ENCODE assay signal across 22 cellular contexts in the genomic region with DNA sequence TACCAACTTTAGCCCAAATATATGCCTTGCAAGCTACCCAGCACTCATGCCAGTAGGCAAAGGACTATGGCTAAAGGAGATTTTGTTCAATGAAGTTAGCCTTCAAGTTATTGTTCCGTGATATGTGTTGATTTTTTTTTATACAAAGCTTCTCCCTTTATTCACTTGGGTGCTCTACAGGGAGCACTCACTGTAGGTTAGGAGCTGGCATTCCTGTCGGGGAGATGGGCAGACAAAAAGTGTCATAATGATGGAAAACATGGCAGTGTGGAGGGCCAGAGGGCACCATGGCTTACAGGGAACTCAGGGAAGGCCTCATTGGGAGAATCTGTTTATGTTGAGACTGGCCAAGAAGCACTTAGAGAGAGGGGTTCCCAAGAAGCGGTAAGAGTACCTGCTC.
DNase-seq lines count a peak whose midpoint lies in the region; ATAC-seq, FAIRE-seq and TF ChIP-seq lines count a peak whose summit lies in the region.
"Had no signal": no experiment of that assay in that cellular context is flagged by ENCODE, and none has a peak within 500 bp of the region (broad histone marks: within the 10 kb centered on the region; RNA-seq: fewer than 3 reads in every experiment).

No MANE protein-coding gene starts in this region.

- H3K4me2 ChIP-seq in HepG2 (ENCODE audit: low read depth, low read length), result no peak overlapping the region
- H3K4me2 ChIP-seq: A549; BLaER1 treated with 17β-estradiol and CSF1 and Interleukin-3, amounts not matched to agents 10 nM and 100 nM had no signal

- H3K27me3 Mint-ChIP-seq in activated naive CD4-positive, alpha-beta T cell treated with anti-CD3 and anti-CD28 coated beads, Interleukin-2, amount 50 U/mL, for 24 hours, result no peaks in the 10 kb centered on the region
- H3K27me3 Mint-ChIP-seq in nephron (ENCODE audit: low read depth), result no peaks in the 10 kb centered on the region

- intact Hi-C loops in HepG2 (cut with micrococcal nuclease; ENCODE audit: unreplicated experiment) (no loop called here), right lobe of liver (cut with DNase I) (no loop called here)

- no peaks in the 10 kb centered on the region for H3K79me2 ChIP-seq in HepG2 (ENCODE audit: insufficient read depth, low read length)

- TF ChIP-seq POLR2A in HepG2 (IDR thresholded peaks at IDR 0.05; ENCODE audit: insufficient read depth in 1 of 2, low read depth in 2 of 2, low read length in 2 of 2), result no peak
- no peak for TF ChIP-seq POLR2A in right lobe of liver (IDR thresholded peaks at IDR 0.05)

- H3K27ac ChIP-seq in HepG2 (ENCODE audit: extremely low read length, insufficient read depth, low read length) (no peak overlapping the region), right lobe of liver (no peak overlapping the region)
- H3K27ac ChIP-seq: 22Rv1; A549; BLaER1 treated with 17β-estradiol and CSF1 and Interleukin-3, amounts not matched to agents 10 nM and 100 nM; C4-2B had no signal

- H3K4me3 ChIP-seq in HepG2 (replicated peaks in 1 of 3; ENCODE audit: insufficient read depth in 1 of 3, low read depth in 2 of 3, low read length in 3 of 3) (no peak overlapping the region), right lobe of liver (no peak overlapping the region)
- H3K4me3 ChIP-seq: A549; BLaER1 treated with 17β-estradiol and CSF1 and Interleukin-3, amounts not matched to agents 10 nM and 100 nM had no signal

- no peaks in the 10 kb centered on the region for H3K9me3 Mint-ChIP-seq in activated naive CD4-positive, alpha-beta T cell treated with anti-CD3 and anti-CD28 coated beads, Interleukin-2, amount 50 U/mL, for 24 hours
- H3K9me3 Mint-ChIP-seq in nephron, result no peaks in the 10 kb centered on the region
- H3K9me3 Mint-ChIP-seq: CD4-positive, alpha-beta T cell; CD8-positive, alpha-beta T cell had no signal

- TF ChIP-seq RAD21 in HepG2 (CRISPR knock-in tag; IDR thresholded peaks at IDR 0.05), result no peak

- H3K27ac Mint-ChIP-seq in activated naive CD4-positive, alpha-beta T cell treated with anti-CD3 and anti-CD28 coated beads, Interleukin-2, amount 50 U/mL, for 24 hours, result peak overlapping the region; percentile 21
- peak overlapping the region in 2 of 3 experiments; percentile 21 to 23 for H3K27ac Mint-ChIP-seq in nephron
- H3K27ac Mint-ChIP-seq: B cell; CD4-positive, alpha-beta T cell; CD8-positive, alpha-beta T cell had no signal

- TF ChIP-seq EP300 in HepG2 (IDR thresholded peaks at IDR 0.05; ENCODE audit: low read depth in 2 of 2, low read length in 2 of 2) (no peak), HepG2 (CRISPR knock-in tag; IDR thresholded peaks at IDR 0.05; ENCODE audit: borderline replicate concordance) (no peak)

- no peaks in the 10 kb centered on the region for H4K20me1 ChIP-seq in HepG2 (ENCODE audit: insufficient read depth, low read length)
- H4K20me1 ChIP-seq: BLaER1 treated with 17β-estradiol and CSF1 and Interleukin-3, amounts not matched to agents 10 nM and 100 nM had no signal

- H3K36me3 ChIP-seq in HepG2 (replicated peaks in 1 of 2; ENCODE audit: control insufficient read depth in 1 of 2, insufficient read depth in 2 of 2, low read length in 2 of 2) (no peaks in the 10 kb centered on the region), right lobe of liver (no peaks in the 10 kb centered on the region)
- H3K36me3 ChIP-seq: BLaER1 treated with 17β-estradiol and CSF1 and Interleukin-3, amounts not matched to agents 10 nM and 100 nM had no signal

- H3K36me3 Mint-ChIP-seq in activated naive CD4-positive, alpha-beta T cell treated with anti-CD3 and anti-CD28 coated beads, Interleukin-2, amount 50 U/mL, for 24 hours, result peaks cover 12% of the 10 kb centered on the region
- H3K36me3 Mint-ChIP-seq in nephron (ENCODE audit: low read depth), result peaks cover 10% of the 10 kb centered on the region
- H3K36me3 Mint-ChIP-seq: CD8-positive, alpha-beta T cell had no signal

- no peak for DNase-seq in activated naive CD4-positive, alpha-beta T cell (lab: John Stamatoyannopoulos, UW)
- DNase-seq in HepG2 (ENCODE audit: low spot score), result no peak
- no peak for DNase-seq in right lobe of liver
- no peak for DNase-seq in RKO (ENCODE audit: low spot score)
- DNase-seq: AML-193; Caco-2; Calu3; CD4-positive, alpha-beta T cell; CD8-positive, alpha-beta T cell; DMS79 treated with DMSO at 0.1 percent for 48 hours; GF-D8 had no signal

- H3K9ac ChIP-seq in HepG2 (ENCODE audit: insufficient read depth, low read depth, low read length), result no peak overlapping the region
- H3K9ac ChIP-seq: BLaER1 treated with 17β-estradiol and CSF1 and Interleukin-3, amounts not matched to agents 10 nM and 100 nM had no signal

- ATAC-seq in HepG2, result no peak
- ATAC-seq in right lobe of liver, result no peak
- ATAC-seq: A549; CD8-positive, alpha-beta T cell had no signal

- no peak overlapping the region for H2AFZ ChIP-seq in HepG2 (ENCODE audit: low read length)

- peaks cover 7% of the 10 kb centered on the region for H3K4me1 Mint-ChIP-seq in activated naive CD4-positive, alpha-beta T cell treated with anti-CD3 and anti-CD28 coated beads, Interleukin-2, amount 50 U/mL, for 24 hours
- peaks cover 24% of the 10 kb centered on the region for H3K4me1 Mint-ChIP-seq in nephron
- H3K4me1 Mint-ChIP-seq: B cell had no signal

- FAIRE-seq in HepG2 (lab: Jason Lieb, UNC), result no peak
- FAIRE-seq: A549, D721Med, G401.6, GM12891, GM19239 had no signal

- TF ChIP-seq CTCF in HepG2 (CRISPR knock-in tag; IDR thresholded peaks at IDR 0.05) (no peak), right lobe of liver (IDR thresholded peaks at IDR 0.05) (no peak), nephron (IDR thresholded peaks at IDR 0.05; ENCODE audit: unreplicated experiment in 3 of 3) (no peak)

- H3K4me3 Mint-ChIP-seq in activated naive CD4-positive, alpha-beta T cell treated with anti-CD3 and anti-CD28 coated beads, Interleukin-2, amount 50 U/mL, for 24 hours, result no peak overlapping the region
- no peak overlapping the region for H3K4me3 Mint-ChIP-seq in nephron
- H3K4me3 Mint-ChIP-seq: B cell; CD4-positive, alpha-beta T cell; CD8-positive, alpha-beta T cell had no signal

- 22% methylated on average over 3 of the region's 3 CpGs for WGBS in HepG2 (ENCODE audit: low lambda C conversion rate)
- WGBS in right lobe of liver (ENCODE audit: insufficient coverage, low coverage, low lambda C conversion rate, missing lambda C conversion rate), result 78% methylated on average over 3 of the region's 3 CpGs

- CTCF ChIA-PET in HepG2 (lab: Yijun Ruan, JAX; ENCODE audit: low intra/inter-chr PET ratio, low total read pairs), result no interaction called here

- no TSS peak for BruUV-seq in HepG2 (replicated peaks; lab: Mats Ljungman, UMichigan)

- H3K4me1 ChIP-seq in HepG2 (ENCODE audit: insufficient read depth, low read length) (no peaks in the 10 kb centered on the region), right lobe of liver (no peaks in the 10 kb centered on the region)
- H3K4me1 ChIP-seq: A549; BLaER1 treated with 17β-estradiol and CSF1 and Interleukin-3, amounts not matched to agents 10 nM and 100 nM; Caco-2 had no signal

- POLR2A ChIA-PET in HepG2 (lab: Yijun Ruan, JAX), result no interaction called here

- H3K9me3 ChIP-seq in HepG2 (ENCODE audit: low read length) (no peaks in the 10 kb centered on the region), right lobe of liver (no peaks in the 10 kb centered on the region)
- H3K9me3 ChIP-seq: A549; BLaER1 treated with 17β-estradiol and CSF1 and Interleukin-3, amounts not matched to agents 10 nM and 100 nM; Caco-2 had no signal

- in situ Hi-C loops in HepG2 (cut with HindIII; ENCODE audit: extremely low pct_ligation_motif_present, low pct_unique_long_range_greater_than_20kb), result no loop called here

- H3K27me3 ChIP-seq in HepG2 (ENCODE audit: control insufficient read depth in 1 of 2, insufficient read depth in 2 of 2, low read length in 2 of 2) (no peaks in the 10 kb centered on the region; a peak in 1 of 5 replicates), right lobe of liver (no peaks in the 10 kb centered on the region)
- H3K27me3 ChIP-seq: BLaER1 treated with 17β-estradiol and CSF1 and Interleukin-3, amounts not matched to agents 10 nM and 100 nM had no signal

TF ChIP-seq in HepG2, 621 proteins besides CTCF, POLR2A, EP300 and RAD21:
- TF ChIP-seq ZNF263 (CRISPR knock-in tag; IDR thresholded peaks at IDR 0.05) (0 out of 2 replicates have a peak, but pooled peaks have one; percentile 61), RBM39 (IDR thresholded peaks at IDR 0.05; ENCODE audit: low read depth, low read length, poor library complexity, severe bottlenecking) (no peak)
